37 cellular contexts compared by ENCODE assay signal in genomic region chr10:44886966-44887365, GRCh38. TPM values are rescaled to one million over a fixed set of nuclear protein-coding genes. Genes with fewer than 3 reads are reported as not detected.
"Had no signal": no experiment of that assay in that cellular context is flagged by ENCODE, and none has a peak within 500 bp of the region (broad histone marks: within the 10 kb centered on the region; RNA-seq: fewer than 3 reads in every experiment).

No MANE protein-coding gene starts in this region.

- ATAC-seq: activated CD8-positive, alpha-beta T cell treated with anti-CD3 and anti-CD28 coated beads for 36 hours; activated naive CD4-positive, alpha-beta T cell treated with anti-CD3 and anti-CD28 coated beads, Interleukin-2, amount 50 U/mL, for 72 hours; activated T-cell treated with anti-CD3 and anti-CD28 coated beads, Interleukin-2, amount 50 U/mL, for 4 hours; activated T-cell treated with anti-CD3 and anti-CD28 coated beads, Interleukin-2, amount 50 U/mL, for 72 hours; activated T-helper 17 cell treated with anti-CD3 and anti-CD28 coated beads, Interleukin-2, amount 50 U/mL, for 72 hours; body of pancreas had no signal

- H3K36me3 ChIP-seq: adrenal gland, brain microvascular endothelial cell, breast epithelium had no signal

- H3K27ac ChIP-seq: adrenal gland, body of pancreas, brain microvascular endothelial cell, breast epithelium, VCaP had no signal

- DNase-seq: activated B cell treated with CpG ODN at 0.5 μM for 24 hours; activated CD4-positive, alpha-beta memory T cell treated with anti-CD3 and anti-CD28 coated beads for 36 hours; activated CD4-positive, alpha-beta T cell treated with anti-CD3 and anti-CD28 coated beads for 4 hours; activated CD4-positive, alpha-beta T cell treated with anti-CD3 and anti-CD28 coated beads, Interleukin-2, amount 10 ng/mL, durations not matched to agents 24 days and 14 days; activated CD4-positive, alpha-beta T cell treated with anti-CD3 and anti-CD28 coated beads, Interleukin-2, amount 50 U/mL, for 1 hour; activated CD4-positive, alpha-beta T cell treated with anti-CD3 and anti-CD28 coated beads, Interleukin-2, amount 50 U/mL, for 4 hours; activated CD4-positive, CD25-positive, alpha-beta regulatory T cell treated with anti-CD3 and anti-CD28 coated beads, Interleukin-2, amount 50 U/mL, for 72 hours; activated CD8-positive, alpha-beta memory T cell treated with anti-CD3 and anti-CD28 coated beads, Interleukin-2, amount 50 U/mL, for 4 hours; activated CD8-positive, alpha-beta T cell treated with anti-CD3 and anti-CD28 coated beads for 36 hours; activated effector memory CD4-positive, alpha-beta T cell treated with anti-CD3 and anti-CD28 coated beads, Interleukin-2, amount 50 U/mL, for 16 hours; activated gamma-delta T cell treated with Interleukin-2 at 50 U/mL for 16 hours; activated naive CD4-positive, alpha-beta T cell; activated naive CD4-positive, alpha-beta T cell treated with anti-CD3 and anti-CD28 coated beads for 36 hours; activated naive CD4-positive, alpha-beta T cell treated with anti-CD3 and anti-CD28 coated beads, Interleukin-2, amount 50 U/mL, for 16 hours; activated naive CD8-positive, alpha-beta T cell treated with anti-CD3 and anti-CD28 coated beads for 36 hours; activated T-cell treated with anti-CD3 and anti-CD28 coated beads for 4 hours; activated T-cell treated with anti-CD3 and anti-CD28 coated beads, Interleukin-2, amount 50 U/mL, for 1 hour; activated T-cell treated with anti-CD3 and anti-CD28 coated beads, Interleukin-2, amount 50 U/mL, for 4 hours; activated T-cell treated with anti-CD3 and anti-CD28 coated beads, Interleukin-2, amount 50 U/mL, for 72 hours; adrenal gland; amniotic stem cell; aorta; body of pancreas; brain microvascular endothelial cell; caudate nucleus; cerebellar nuclear complex; T-helper 1 cell; T-helper 2 cell; T-helper 9 cell had no signal

- H3K4me3 ChIP-seq: adrenal gland, body of pancreas, breast epithelium had no signal

- FAIRE-seq: astrocyte, TTC549 had no signal

- H3K9me3 ChIP-seq: adrenal gland, body of pancreas, breast epithelium had no signal

- H3K27me3 ChIP-seq: adrenal gland, body of pancreas, brain microvascular endothelial cell, breast epithelium had no signal

- H3K4me1 ChIP-seq: adrenal gland, breast epithelium had no signal

RNA-seq across cellular contexts. Expression of gene TMEM72, which starts 24.2 kb away (rescaled TPM):
- total RNA-seq: activated B cell treated with CpG ODN at 0.5 μM for 24 hours; activated CD4-positive, alpha-beta memory T cell treated with anti-CD3 and anti-CD28 coated beads for 36 hours; activated CD4-positive, alpha-beta T cell treated with anti-CD3 and anti-CD28 coated beads, Interleukin-2, amount 10 ng/mL, durations not matched to agents 24 days and 14 days; activated CD8-positive, alpha-beta memory T cell treated with anti-CD3 and anti-CD28 coated beads for 36 hours; activated CD8-positive, alpha-beta T cell treated with anti-CD3 and anti-CD28 coated beads for 36 hours; activated naive CD4-positive, alpha-beta T cell treated with anti-CD3 and anti-CD28 coated beads for 36 hours; activated naive CD4-positive, alpha-beta T cell treated with anti-CD3 and anti-CD28 coated beads, Interleukin-2, amount 50 U/mL, for 72 hours; activated naive CD8-positive, alpha-beta T cell treated with anti-CD3 and anti-CD28 coated beads for 36 hours; activated T-cell treated with anti-CD3 and anti-CD28 coated beads, Interleukin-2, amount 50 U/mL, for 4 hours; activated T-cell treated with anti-CD3 and anti-CD28 coated beads, Interleukin-2, amount 50 U/mL, for 72 hours; activated T-helper 1 cell treated with anti-CD3 and anti-CD28 coated beads, Interleukin-12 subunit alpha, Interleukin-12 subunit beta, Interleukin-2, Interleukin-4 antibody, amounts not matched to agents 30 ng/mL and 10 ng/mL and 1 ng/mL, durations not matched to agents 14 hours and 24 hours and 36 hours; activated T-helper 17 cell treated with anti-CD3 and anti-CD28 coated beads, Interleukin-2, amount 50 U/mL, for 72 hours; adrenal gland; aorta; astrocyte; breast epithelium had no signal
